Comparison of ENCODE assay signal across 9 cellular contexts in the genomic region with DNA sequence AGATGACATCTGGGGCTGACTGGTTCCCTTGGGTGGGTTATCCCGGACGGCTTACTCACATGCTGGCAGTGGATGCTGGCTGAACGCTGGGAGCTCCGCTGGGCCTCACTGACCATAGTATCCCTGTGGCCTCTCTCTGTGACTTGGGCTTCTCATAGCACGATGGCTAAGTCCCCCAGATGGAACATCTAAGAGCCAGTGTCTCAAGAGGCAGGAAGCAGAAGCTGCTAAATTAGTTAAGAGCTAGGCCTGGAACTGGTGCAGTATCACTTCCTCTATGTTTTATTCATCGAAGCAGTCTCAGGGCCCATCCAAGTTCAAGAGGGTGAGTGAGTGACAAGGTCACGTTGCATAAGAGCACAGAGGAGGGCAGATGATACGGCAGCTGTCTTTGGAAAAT.
DNase-seq lines count a peak whose midpoint lies in the region; ATAC-seq, FAIRE-seq and TF ChIP-seq lines count a peak whose summit lies in the region.
"Had no signal": no experiment of that assay in that cellular context is flagged by ENCODE, and none has a peak within 500 bp of the region (broad histone marks: within the 10 kb centered on the region; RNA-seq: fewer than 3 reads in every experiment).

No MANE protein-coding gene starts in this region.

- no peaks in the 10 kb centered on the region for H3K4me1 Mint-ChIP-seq in glutamatergic neuron (ENCODE audit: low read depth, unreplicated experiment)

- H3K36me3 Mint-ChIP-seq in glutamatergic neuron (ENCODE audit: unreplicated experiment): no peaks in the 10 kb centered on the region
- no peaks in the 10 kb centered on the region for H3K36me3 Mint-ChIP-seq in activated naive CD4-positive, alpha-beta T cell treated with anti-CD3 and anti-CD28 coated beads, Interleukin-2, amount 50 U/mL, for 72 hours

- TF ChIP-seq CTCF in glutamatergic neuron (IDR thresholded peaks at IDR 0.05; ENCODE audit: partially characterized antibody, unreplicated experiment): no peak

- no peaks in the 10 kb centered on the region for H3K4me1 ChIP-seq in small intestine (ENCODE audit: control insufficient read depth in 2 of 2, insufficient read depth in 1 of 2, low read depth in 1 of 2, low read length in 1 of 2)

- no peaks in the 10 kb centered on the region for H3K27me3 ChIP-seq in small intestine (ENCODE audit: control insufficient read depth in 2 of 2, insufficient read depth in 2 of 2, low read length in 2 of 2)

- 75 to 85% (median 84%) methylated on average over 8 of the region's 8 CpGs for WGBS in small intestine, 3 donors

- no peak overlapping the region for H3K4me3 ChIP-seq in small intestine (ENCODE audit: low read depth in 1 of 2, low read length in 2 of 2)

- H3K4me3 Mint-ChIP-seq in glutamatergic neuron (ENCODE audit: unreplicated experiment): no peak overlapping the region
- H3K4me3 Mint-ChIP-seq: neural crest cell had no signal

- DNase-seq in glutamatergic neuron: no peak
- no peak for DNase-seq in stimulated activated CD4-positive, alpha-beta T cell treated with anti-CD3 and anti-CD28 coated beads, Interleukin-4, amount 100 ng/mL, for 1 hour
- DNase-seq in activated naive CD4-positive, alpha-beta T cell treated with anti-CD3 and anti-CD28 coated beads, Interleukin-2, amount 50 U/mL, for 72 hours (ENCODE audit: low spot score in 2 of 2): no peak
- no peak for DNase-seq in GM03348 (ENCODE audit: low spot score)
- DNase-seq in small intestine: no peak

- H3K36me3 ChIP-seq in small intestine (ENCODE audit: control insufficient read depth in 2 of 2, insufficient read depth in 2 of 2, low read length in 2 of 2): no peaks in the 10 kb centered on the region

- H3K27ac Mint-ChIP-seq in glutamatergic neuron (ENCODE audit: unreplicated experiment): peak overlapping the region; percentile 31
- H3K27ac Mint-ChIP-seq in activated naive CD4-positive, alpha-beta T cell treated with anti-CD3 and anti-CD28 coated beads, Interleukin-2, amount 50 U/mL, for 72 hours: no peak overlapping the region

- no peak overlapping the region for H3K27ac ChIP-seq in small intestine (ENCODE audit: low read depth in 1 of 2, low read length in 1 of 2)

- H3K9me3 Mint-ChIP-seq in glutamatergic neuron (ENCODE audit: unreplicated experiment): no peaks in the 10 kb centered on the region
- no peaks in the 10 kb centered on the region for H3K9me3 Mint-ChIP-seq in activated naive CD4-positive, alpha-beta T cell treated with anti-CD3 and anti-CD28 coated beads, Interleukin-2, amount 50 U/mL, for 72 hours
- H3K9me3 Mint-ChIP-seq: neural crest cell had no signal

- ATAC-seq in GM18498 (IDR thresholded peaks at IDR 0.05; ENCODE audit: unreplicated experiment): peak; percentile 96
- ATAC-seq in GM21528 (IDR thresholded peaks at IDR 0.05; ENCODE audit: low FRiP score, unreplicated experiment): peak; percentile 97
- ATAC-seq in HG03439 (IDR thresholded peaks at IDR 0.05; ENCODE audit: unreplicated experiment): peak; percentile 63
- ATAC-seq in activated naive CD4-positive, alpha-beta T cell treated with anti-CD3 and anti-CD28 coated beads, Interleukin-2, amount 50 U/mL, for 72 hours: no peak

- no peaks in the 10 kb centered on the region for H3K27me3 Mint-ChIP-seq in glutamatergic neuron (ENCODE audit: unreplicated experiment)

- H3K9me3 ChIP-seq in small intestine (ENCODE audit: control insufficient read depth, low read depth): no peaks in the 10 kb centered on the region

- no peak for FAIRE-seq in small intestine (lab: Jason Lieb, UNC)

Comparison
In these comparisons a context has a peak if more than half of its experiments do, and no peak if none do; other contexts are left out.
1. ATAC-seq: peak in GM18498 (single experiment), GM21528 (single experiment) and HG03439 (single experiment); none in activated naive CD4-positive, alpha-beta T cell treated with anti-CD3 and anti-CD28 coated beads, Interleukin-2, amount 50 U/mL, for 72 hours (0 of 2).